8 cellular contexts compared by ENCODE assay signal in the genomic region with DNA sequence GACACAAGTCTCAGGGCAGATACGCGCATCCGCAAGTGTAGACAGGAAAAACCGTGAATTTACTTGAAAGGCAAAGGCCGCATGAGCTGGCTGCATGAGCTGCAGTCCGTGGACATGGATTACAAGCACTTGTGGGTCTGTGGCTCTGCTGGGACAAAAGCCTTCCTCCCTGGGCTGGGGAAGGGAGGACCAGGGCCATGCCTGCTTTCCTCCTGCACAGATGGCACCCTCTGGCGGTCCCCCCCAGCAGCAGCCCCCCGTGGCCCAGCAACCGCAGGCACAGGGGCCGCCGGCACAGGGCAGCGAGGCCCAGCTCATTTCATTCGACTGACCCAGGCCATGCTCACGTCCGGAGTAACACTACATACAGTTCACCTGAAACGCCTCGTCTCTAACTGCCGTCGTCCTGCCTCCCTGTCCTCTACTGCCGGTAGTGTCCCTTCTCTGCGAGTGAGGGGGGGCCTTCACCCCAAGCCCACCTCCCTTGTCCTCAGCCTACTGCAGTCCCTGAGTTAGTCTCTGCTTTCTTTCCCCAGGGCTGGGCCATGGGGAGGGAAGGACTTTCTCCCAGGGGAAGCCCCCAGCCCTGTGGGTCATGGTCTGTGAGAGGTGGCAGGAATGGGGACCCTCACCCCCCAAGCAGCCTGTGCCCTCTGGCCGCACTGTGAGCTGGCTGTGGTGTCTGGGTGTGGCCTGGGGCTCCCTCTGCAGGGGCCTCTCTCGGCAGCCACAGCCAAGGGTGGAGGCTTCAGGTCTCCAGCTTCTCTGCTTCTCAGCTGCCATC. TPM values are rescaled to one million over a fixed set of nuclear protein-coding genes. Genes with fewer than 3 reads are reported as not detected.
DNase-seq lines count a peak whose midpoint lies in the region; ATAC-seq and TF ChIP-seq lines count a peak whose summit lies in the region.

No MANE protein-coding gene starts in this region.

- no peaks in the 10 kb centered on the region for H3K27me3 Mint-ChIP-seq in activated CD8-positive, alpha-beta memory T cell treated with anti-CD3 and anti-CD28 coated beads, Interleukin-2, amount 10 ng/mL, durations not matched to agents 7 days and 5 days
- H3K27me3 Mint-ChIP-seq in stimulated activated naive CD8-positive, alpha-beta T cell treated with anti-CD3 and anti-CD28 coated beads, Interleukin-15, Interleukin-2, amounts not matched to agents 100 ng/mL and 50 ng/mL, for 24 hours = no peaks in the 10 kb centered on the region

- no peaks in the 10 kb centered on the region for H3K9me3 Mint-ChIP-seq in activated CD8-positive, alpha-beta memory T cell treated with anti-CD3 and anti-CD28 coated beads, Interleukin-2, amount 10 ng/mL, durations not matched to agents 7 days and 5 days (ENCODE audit: low read depth)
- H3K9me3 Mint-ChIP-seq in stimulated activated naive CD8-positive, alpha-beta T cell treated with anti-CD3 and anti-CD28 coated beads, Interleukin-15, Interleukin-2, amounts not matched to agents 100 ng/mL and 50 ng/mL, for 24 hours = no peaks in the 10 kb centered on the region

- DNase-seq in activated CD8-positive, alpha-beta memory T cell treated with anti-CD3 and anti-CD28 coated beads, Interleukin-2, amount 10 ng/mL, durations not matched to agents 7 days and 5 days = no peak
- no peak for DNase-seq in activated CD8-positive, alpha-beta memory T cell treated with anti-CD3 and anti-CD28 coated beads, Interleukin-2, amount 50 U/mL, for 4 hours
- DNase-seq in SK-N-MC (ENCODE audit: low read depth, low spot score) (no peak), fibroblast of villous mesenchyme (ENCODE audit: low read depth) (no peak), germinal center (ENCODE audit: low spot score) (no peak)

- peak overlapping the region; percentile 16; the same call in 1 of the 2 replicates for H3K27ac ChIP-seq in SK-N-MC

- CTCF ChIA-PET in activated CD8-positive, alpha-beta memory T cell treated with anti-CD3 and anti-CD28 coated beads, Interleukin-2, amount 10 ng/mL, durations not matched to agents 7 days and 5 days (lab: Charles Lee) = interaction anchor here (1.1 to 3.2 kb wide), 9 partner anchors 8 to 683 kb away, joined by 3 to 9 read pairs (median 5); partner anchors contain the start of genes ARL16 and HGS

- peak overlapping the region; percentile 90 for H3K4me3 Mint-ChIP-seq in activated CD8-positive, alpha-beta memory T cell treated with anti-CD3 and anti-CD28 coated beads, Interleukin-2, amount 10 ng/mL, durations not matched to agents 7 days and 5 days
- peak overlapping the region; percentile 95 for H3K4me3 Mint-ChIP-seq in stimulated activated naive CD8-positive, alpha-beta T cell treated with anti-CD3 and anti-CD28 coated beads, Interleukin-15, Interleukin-2, amounts not matched to agents 100 ng/mL and 50 ng/mL, for 24 hours

- peak overlapping the region; percentile 95 for H3K4me3 ChIP-seq in SK-N-MC
- H3K4me3 ChIP-seq in fibroblast of villous mesenchyme (ENCODE audit: low read depth, low read length) = peak overlapping the region; percentile 91

- peak overlapping the region; percentile 99 for H3K9ac ChIP-seq in SK-N-MC (ENCODE audit: insufficient read length)

- TF ChIP-seq CTCF in fibroblast of villous mesenchyme (IDR thresholded peaks at IDR 0.05; ENCODE audit: insufficient read depth, low read depth, low read length) = no peak

- peaks cover 36% of the 10 kb centered on the region for H3K4me1 Mint-ChIP-seq in activated CD8-positive, alpha-beta memory T cell treated with anti-CD3 and anti-CD28 coated beads, Interleukin-2, amount 10 ng/mL, durations not matched to agents 7 days and 5 days
- peaks cover 39% of the 10 kb centered on the region for H3K4me1 Mint-ChIP-seq in stimulated activated naive CD8-positive, alpha-beta T cell treated with anti-CD3 and anti-CD28 coated beads, Interleukin-15, Interleukin-2, amounts not matched to agents 100 ng/mL and 50 ng/mL, for 24 hours (ENCODE audit: low read depth)

- H3K36me3 Mint-ChIP-seq in activated CD8-positive, alpha-beta memory T cell treated with anti-CD3 and anti-CD28 coated beads, Interleukin-2, amount 10 ng/mL, durations not matched to agents 7 days and 5 days = peaks cover 54% of the 10 kb centered on the region
- peaks cover 65% of the 10 kb centered on the region for H3K36me3 Mint-ChIP-seq in stimulated activated naive CD8-positive, alpha-beta T cell treated with anti-CD3 and anti-CD28 coated beads, Interleukin-15, Interleukin-2, amounts not matched to agents 100 ng/mL and 50 ng/mL, for 24 hours (ENCODE audit: low read depth)

- H3K36me3 ChIP-seq in SK-N-MC (ENCODE audit: insufficient read depth, low read length) = peaks cover 64% of the 10 kb centered on the region

- H3K9me3 ChIP-seq in SK-N-MC (ENCODE audit: low read depth, low read length) = no peaks in the 10 kb centered on the region

- no peak for ATAC-seq in activated CD8-positive, alpha-beta memory T cell treated with anti-CD3 and anti-CD28 coated beads, Interleukin-2, amount 10 ng/mL, durations not matched to agents 7 days and 5 days
- no peak for ATAC-seq in HG03025 (IDR thresholded peaks at IDR 0.05; ENCODE audit: low FRiP score, unreplicated experiment)
- no peak for ATAC-seq in HG02840 (IDR thresholded peaks at IDR 0.05; ENCODE audit: low FRiP score, unreplicated experiment)

- peak overlapping the region; percentile 93 for H3K27ac Mint-ChIP-seq in activated CD8-positive, alpha-beta memory T cell treated with anti-CD3 and anti-CD28 coated beads, Interleukin-2, amount 10 ng/mL, durations not matched to agents 7 days and 5 days
- peak overlapping the region; percentile 92 for H3K27ac Mint-ChIP-seq in stimulated activated naive CD8-positive, alpha-beta T cell treated with anti-CD3 and anti-CD28 coated beads, Interleukin-15, Interleukin-2, amounts not matched to agents 100 ng/mL and 50 ng/mL, for 24 hours

RNA-seq across cellular contexts. Expression of gene MRPL12, which starts 1.7 kb away (rescaled TPM):
- total RNA-seq in activated CD8-positive, alpha-beta memory T cell treated with anti-CD3 and anti-CD28 coated beads, Interleukin-2, amount 10 ng/mL, durations not matched to agents 7 days and 5 days = 100 to 1,000 TPM; 102 to 126 TPM
- 12.1 and 12.6 TPM in 2 replicates for total RNA-seq in fibroblast of villous mesenchyme

RNA-seq across cellular contexts. Expression of gene SLC25A10, which starts 10.6 kb away (rescaled TPM):
- total RNA-seq in activated CD8-positive, alpha-beta memory T cell treated with anti-CD3 and anti-CD28 coated beads, Interleukin-2, amount 10 ng/mL, durations not matched to agents 7 days and 5 days = 10 to 100 TPM; 32.8 to 40.1 TPM
- 13.8 and 14.2 TPM in 2 replicates for total RNA-seq in fibroblast of villous mesenchyme

RNA-seq across cellular contexts. Expression of gene HGS, which starts 17.7 kb away (rescaled TPM):
- 100 to 1,000 TPM; 145 to 159 TPM for total RNA-seq in activated CD8-positive, alpha-beta memory T cell treated with anti-CD3 and anti-CD28 coated beads, Interleukin-2, amount 10 ng/mL, durations not matched to agents 7 days and 5 days
- 75.1 and 94.4 TPM in 2 replicates for total RNA-seq in fibroblast of villous mesenchyme

RNA-seq across cellular contexts. Expression of gene ARL16, which starts 17.9 kb away (rescaled TPM):
- 10 to 100 TPM; 14.9 to 15.4 TPM for total RNA-seq in activated CD8-positive, alpha-beta memory T cell treated with anti-CD3 and anti-CD28 coated beads, Interleukin-2, amount 10 ng/mL, durations not matched to agents 7 days and 5 days
- 22.9 and 27.4 TPM in 2 replicates for total RNA-seq in fibroblast of villous mesenchyme

RNA-seq across cellular contexts. Expression of gene CCDC137, which starts 34.9 kb away (rescaled TPM):
- 10 to 100 TPM; 37.4 to 42.3 TPM for total RNA-seq in activated CD8-positive, alpha-beta memory T cell treated with anti-CD3 and anti-CD28 coated beads, Interleukin-2, amount 10 ng/mL, durations not matched to agents 7 days and 5 days
- total RNA-seq in fibroblast of villous mesenchyme = 7.8 and 10.0 TPM in 2 replicates
